ENCODE assay signal across 1 cellular context in the genomic region with DNA sequence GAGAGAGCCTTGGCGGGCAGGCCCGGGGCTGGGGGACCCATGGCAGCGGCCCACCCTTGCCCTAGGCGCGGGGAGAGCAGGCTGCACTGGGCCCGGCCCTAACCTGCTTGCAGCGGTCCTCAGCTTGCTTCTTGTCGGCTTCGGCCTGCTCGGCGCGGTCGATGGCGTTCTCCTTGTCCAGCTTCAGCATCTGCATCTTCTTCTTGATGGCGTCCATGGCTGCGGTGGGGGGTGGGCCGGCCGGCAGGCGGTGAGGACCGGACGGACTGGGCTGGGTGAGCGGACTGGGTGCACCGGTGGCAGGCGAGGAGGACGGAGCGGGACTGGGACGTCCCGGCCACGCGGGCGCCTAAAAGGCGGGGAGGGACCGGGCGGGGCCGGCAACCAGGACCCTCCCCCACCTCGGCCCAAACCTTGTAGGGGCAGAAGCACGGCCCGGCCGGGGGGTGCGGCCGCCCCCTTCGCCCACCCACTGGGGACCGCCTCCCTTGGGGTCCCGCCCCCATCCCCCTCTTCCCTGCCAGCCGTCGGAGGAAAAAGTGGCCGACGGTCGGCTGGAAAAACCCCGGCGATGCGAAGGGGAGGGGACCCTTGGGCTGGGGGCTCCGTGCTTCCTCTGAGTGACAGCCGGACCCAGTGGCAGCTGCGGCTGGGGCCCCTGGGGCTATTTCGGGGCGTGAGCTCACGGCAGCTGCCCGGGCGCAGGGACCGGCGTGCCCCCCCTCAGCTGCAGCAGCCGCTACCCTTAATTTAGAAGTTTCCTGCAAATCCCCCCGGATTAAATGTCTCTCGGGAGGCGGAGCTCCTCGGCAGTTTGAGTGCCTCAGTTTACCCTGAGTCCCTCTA.
TF ChIP-seq lines count a peak whose summit lies in the region.

TPM2 (minus strand) TSS at position 325 of the 846 bp plus-strand sequence; CDS start at position 217, 108 bp downstream.

TF ChIP-seq in GM23338, 12 proteins besides CTCF, POLR2A, EP300 and RAD21 (continued from another document):
- TF ChIP-seq, protein P1, sequence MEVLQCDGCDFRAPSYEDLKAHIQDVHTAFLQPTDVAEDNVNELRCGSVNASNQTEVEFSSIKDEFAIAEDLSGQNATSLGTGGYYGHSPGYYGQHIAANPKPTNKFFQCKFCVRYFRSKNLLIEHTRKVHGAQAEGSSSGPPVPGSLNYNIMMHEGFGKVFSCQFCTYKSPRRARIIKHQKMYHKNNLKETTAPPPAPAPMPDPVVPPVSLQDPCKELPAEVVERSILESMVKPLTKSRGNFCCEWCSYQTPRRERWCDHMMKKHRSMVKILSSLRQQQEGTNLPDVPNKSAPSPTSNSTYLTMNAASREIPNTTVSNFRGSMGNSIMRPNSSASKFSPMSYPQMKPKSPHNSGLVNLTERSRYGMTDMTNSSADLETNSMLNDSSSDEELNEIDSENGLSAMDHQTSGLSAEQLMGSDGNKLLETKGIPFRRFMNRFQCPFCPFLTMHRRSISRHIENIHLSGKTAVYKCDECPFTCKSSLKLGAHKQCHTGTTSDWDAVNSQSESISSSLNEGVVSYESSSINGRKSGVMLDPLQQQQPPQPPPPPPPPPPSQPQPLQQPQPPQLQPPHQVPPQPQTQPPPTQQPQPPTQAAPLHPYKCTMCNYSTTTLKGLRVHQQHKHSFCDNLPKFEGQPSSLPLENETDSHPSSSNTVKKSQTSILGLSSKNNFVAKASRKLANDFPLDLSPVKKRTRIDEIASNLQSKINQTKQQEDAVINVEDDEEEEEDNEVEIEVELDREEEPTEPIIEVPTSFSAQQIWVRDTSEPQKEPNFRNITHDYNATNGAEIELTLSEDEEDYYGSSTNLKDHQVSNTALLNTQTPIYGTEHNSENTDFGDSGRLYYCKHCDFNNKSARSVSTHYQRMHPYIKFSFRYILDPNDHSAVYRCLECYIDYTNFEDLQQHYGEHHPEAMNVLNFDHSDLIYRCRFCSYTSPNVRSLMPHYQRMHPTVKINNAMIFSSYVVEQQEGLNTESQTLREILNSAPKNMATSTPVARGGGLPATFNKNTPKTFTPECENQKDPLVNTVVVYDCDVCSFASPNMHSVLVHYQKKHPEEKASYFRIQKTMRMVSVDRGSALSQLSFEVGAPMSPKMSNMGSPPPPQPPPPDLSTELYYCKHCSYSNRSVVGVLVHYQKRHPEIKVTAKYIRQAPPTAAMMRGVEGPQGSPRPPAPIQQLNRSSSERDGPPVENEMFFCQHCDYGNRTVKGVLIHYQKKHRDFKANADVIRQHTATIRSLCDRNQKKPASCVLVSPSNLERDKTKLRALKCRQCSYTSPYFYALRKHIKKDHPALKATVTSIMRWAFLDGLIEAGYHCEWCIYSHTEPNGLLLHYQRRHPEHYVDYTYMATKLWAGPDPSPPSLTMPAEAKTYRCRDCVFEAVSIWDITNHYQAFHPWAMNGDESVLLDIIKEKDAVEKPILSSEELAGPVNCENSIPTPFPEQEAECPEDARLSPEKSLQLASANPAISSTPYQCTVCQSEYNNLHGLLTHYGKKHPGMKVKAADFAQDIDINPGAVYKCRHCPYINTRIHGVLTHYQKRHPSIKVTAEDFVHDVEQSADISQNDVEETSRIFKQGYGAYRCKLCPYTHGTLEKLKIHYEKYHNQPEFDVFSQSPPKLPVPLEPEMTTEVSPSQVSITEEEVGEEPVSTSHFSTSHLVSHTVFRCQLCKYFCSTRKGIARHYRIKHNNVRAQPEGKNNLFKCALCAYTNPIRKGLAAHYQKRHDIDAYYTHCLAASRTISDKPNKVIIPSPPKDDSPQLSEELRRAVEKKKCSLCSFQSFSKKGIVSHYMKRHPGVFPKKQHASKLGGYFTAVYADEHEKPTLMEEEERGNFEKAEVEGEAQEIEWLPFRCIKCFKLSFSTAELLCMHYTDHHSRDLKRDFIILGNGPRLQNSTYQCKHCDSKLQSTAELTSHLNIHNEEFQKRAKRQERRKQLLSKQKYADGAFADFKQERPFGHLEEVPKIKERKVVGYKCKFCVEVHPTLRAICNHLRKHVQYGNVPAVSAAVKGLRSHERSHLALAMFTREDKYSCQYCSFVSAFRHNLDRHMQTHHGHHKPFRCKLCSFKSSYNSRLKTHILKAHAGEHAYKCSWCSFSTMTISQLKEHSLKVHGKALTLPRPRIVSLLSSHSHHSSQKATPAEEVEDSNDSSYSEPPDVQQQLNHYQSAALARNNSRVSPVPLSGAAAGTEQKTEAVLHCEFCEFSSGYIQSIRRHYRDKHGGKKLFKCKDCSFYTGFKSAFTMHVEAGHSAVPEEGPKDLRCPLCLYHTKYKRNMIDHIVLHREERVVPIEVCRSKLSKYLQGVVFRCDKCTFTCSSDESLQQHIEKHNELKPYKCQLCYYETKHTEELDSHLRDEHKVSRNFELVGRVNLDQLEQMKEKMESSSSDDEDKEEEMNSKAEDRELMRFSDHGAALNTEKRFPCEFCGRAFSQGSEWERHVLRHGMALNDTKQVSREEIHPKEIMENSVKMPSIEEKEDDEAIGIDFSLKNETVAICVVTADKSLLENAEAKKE (CRISPR knock-in tag; IDR thresholded peaks at IDR 0.05) = no peak
- no peak for TF ChIP-seq ZNF114 (CRISPR knock-in tag; IDR thresholded peaks at IDR 0.05)
- no peak for TF ChIP-seq NANOG (IDR thresholded peaks at IDR 0.05; ENCODE audit: borderline replicate concordance)
- TF ChIP-seq STAT1 (IDR thresholded peaks at IDR 0.05; ENCODE audit: unreplicated experiment) = no peak
- no peak for TF ChIP-seq ETS1 (IDR thresholded peaks at IDR 0.05)
